In genomic region chr11:77473001-77473800, GRCh38 we compare ENCODE assay signal across 1 cellular context.
TF ChIP-seq lines count a peak whose summit lies in the region.

No MANE protein-coding gene starts in this region.

TF ChIP-seq in H1, 55 proteins besides CTCF, POLR2A, EP300 and RAD21 (continued from another document):
- TF ChIP-seq KDM4A (IDR thresholded peaks at IDR 0.05; ENCODE audit: low read depth, low read length, severe bottlenecking) (peak; percentile 34), ATF2 (IDR thresholded peaks at IDR 0.05; ENCODE audit: low read length) (no peak), POU5F1 (IDR thresholded peaks at IDR 0.05; ENCODE audit: low read depth, low read length) (no peak), PHF8 (conservative IDR thresholded peaks at IDR 0.05; ENCODE audit: low read depth, low read length) (peak; percentile 52)
